ENCODE assay signal across 14 cellular contexts in the genomic region with DNA sequence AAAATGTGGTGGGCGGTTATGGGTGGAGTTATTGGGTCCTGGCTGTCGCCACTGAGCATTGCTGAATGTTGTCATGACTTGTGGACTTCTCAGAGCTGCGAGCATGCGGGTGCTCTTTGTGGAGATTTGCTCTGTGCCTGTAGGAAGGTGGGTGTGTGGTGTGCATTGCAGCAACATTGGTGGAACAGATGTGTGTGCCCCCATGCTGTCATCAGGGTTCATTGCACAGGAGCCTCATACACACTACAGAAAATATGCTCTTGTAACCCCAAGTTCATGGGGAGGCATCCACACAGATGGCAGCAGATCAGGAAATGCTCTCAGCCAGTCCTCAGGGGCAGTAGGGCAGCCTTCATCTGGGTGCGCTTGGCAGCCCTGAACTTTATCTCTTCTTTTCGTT. TPM values are rescaled to one million over a fixed set of nuclear protein-coding genes. Genes with fewer than 3 reads are reported as not detected.
DNase-seq lines count a peak whose midpoint lies in the region; ATAC-seq and TF ChIP-seq lines count a peak whose summit lies in the region.
"Had no signal": no experiment of that assay in that cellular context is flagged by ENCODE, and none has a peak within 500 bp of the region (broad histone marks: within the 10 kb centered on the region; RNA-seq: fewer than 3 reads in every experiment).

No MANE protein-coding gene starts in this region.

- H3K9me3 ChIP-seq in SK-N-SH, result no peaks in the 10 kb centered on the region
- H3K9me3 ChIP-seq: HAP-1 had no signal

- TF ChIP-seq EP300 in SK-N-SH (IDR thresholded peaks at IDR 0.05; ENCODE audit: borderline replicate concordance in 1 of 2, low read depth in 1 of 2, low read length in 1 of 2), result no peak

- H3K4me1 ChIP-seq in SK-N-SH (ENCODE audit: control insufficient read depth in 1 of 2, insufficient read depth in 2 of 2, low read depth in 1 of 2, low read length in 1 of 2), result no peaks in the 10 kb centered on the region; a peak in 1 of 4 replicates
- H3K4me1 ChIP-seq: HAP-1 had no signal

- CTCF ChIA-PET in BJ (lab: Yijun Ruan, JAX) (no interaction called here), SK-N-SH (lab: Yijun Ruan, JAX) (no interaction called here)

- H3K27me3 ChIP-seq in BJ (ENCODE audit: control insufficient read depth, insufficient read depth, low read length) (no peaks in the 10 kb centered on the region), SK-N-SH (ENCODE audit: insufficient read depth) (no peaks in the 10 kb centered on the region)
- H3K27me3 ChIP-seq: dorsolateral prefrontal cortex had no signal

- no peaks in the 10 kb centered on the region for H3K9me2 ChIP-seq in SK-N-SH

- no peak overlapping the region for H3K27ac ChIP-seq in SK-N-SH (ENCODE audit: low read depth in 2 of 2, low read length in 1 of 2)
- H3K27ac ChIP-seq: dorsolateral prefrontal cortex, HL-60 had no signal

- H3K4me3 ChIP-seq in BJ (ENCODE audit: low read depth, low read length) (no peak overlapping the region), GM12865 (ENCODE audit: low read depth, low read length) (no peak overlapping the region), SK-N-SH (ENCODE audit: low read depth in 2 of 2, low read length in 1 of 2) (no peak overlapping the region), foreskin fibroblast (ENCODE audit: low read depth in 1 of 2, low read length in 2 of 2) (no peak overlapping the region)
- H3K4me3 ChIP-seq: dorsolateral prefrontal cortex, HAP-1 had no signal

- no peak for ATAC-seq in GM19328 (IDR thresholded peaks at IDR 0.05; ENCODE audit: unreplicated experiment)
- ATAC-seq: PC-3 had no signal

- DNase-seq in BJ (ENCODE audit: low read depth) (no peak), GM12865 (ENCODE audit: low read depth) (peak; percentile 11), SK-N-SH (peak; percentile 23), foreskin fibroblast (peak in 1 of 2 donors; percentile 11), NCI-H748 treated with DMSO at 0.1 percent for 48 hours (lab: John Stamatoyannopoulos, UW) (no peak), EL (no peak), SW480 (ENCODE audit: low spot score) (no peak)
- DNase-seq: dorsolateral prefrontal cortex, GDM1, kidney, PC-3 had no signal

- H3K4me2 ChIP-seq in SK-N-SH, result no peak overlapping the region

- H3K9ac ChIP-seq in SK-N-SH, result no peak overlapping the region

- H3K36me3 ChIP-seq in BJ (ENCODE audit: control insufficient read depth, insufficient read depth, low read length), result peaks cover 9% of the 10 kb centered on the region
- peaks cover 11 to 47% of the 10 kb centered on the region in 2 experiments for H3K36me3 ChIP-seq in SK-N-SH (replicated peaks in 1 of 2; ENCODE audit: control insufficient read depth in 1 of 2, insufficient read depth in 2 of 2, low read length in 1 of 2)

- 97% methylated on average over 6 of the region's 6 CpGs for WGBS in SK-N-SH (ENCODE audit: low lambda C conversion rate)

- TF ChIP-seq CTCF in BJ (IDR thresholded peaks at IDR 0.05; ENCODE audit: insufficient read depth, low read depth, low read length) (0 out of 2 replicates have a peak, but pooled peaks have one; percentile 4), GM12865 (IDR thresholded peaks at IDR 0.05; ENCODE audit: insufficient read depth, low read depth, low read length, missing control alignments) (no peak), SK-N-SH (IDR thresholded peaks at IDR 0.05) (no peak), foreskin fibroblast (IDR thresholded peaks at IDR 0.05; ENCODE audit: low read depth, low read length) (peak; percentile 6)

- 0 out of 2 replicates have a peak, but pooled peaks have one; percentile 13 for TF ChIP-seq RAD21 in SK-N-SH (IDR thresholded peaks at IDR 0.05; ENCODE audit: low read length)

- H3F3A ChIP-seq in SK-N-SH (replicated peaks; ENCODE audit: insufficient read depth), result peaks cover 4% of the 10 kb centered on the region

- peaks cover 30% of the 10 kb centered on the region for H4K20me1 ChIP-seq in SK-N-SH (ENCODE audit: insufficient read depth)

- no peak overlapping the region for H2AFZ ChIP-seq in SK-N-SH (ENCODE audit: low read depth)

- peaks cover 65% of the 10 kb centered on the region for H3K79me2 ChIP-seq in SK-N-SH (ENCODE audit: insufficient read depth)

- POLR2A ChIA-PET in BJ (lab: Charles Lee) (no interaction called here), SK-N-SH (lab: Yijun Ruan, JAX) (no interaction called here)

TF ChIP-seq in SK-N-SH, 30 proteins besides CTCF, POLR2A, EP300 and RAD21:
- no peak for TF ChIP-seq MEF2A (IDR thresholded peaks at IDR 0.05; ENCODE audit: borderline replicate concordance, low read depth)
- TF ChIP-seq TAF1 (IDR thresholded peaks at IDR 0.05; ENCODE audit: borderline replicate concordance, low read depth, low read length), result no peak
- TF ChIP-seq, protein P1, sequence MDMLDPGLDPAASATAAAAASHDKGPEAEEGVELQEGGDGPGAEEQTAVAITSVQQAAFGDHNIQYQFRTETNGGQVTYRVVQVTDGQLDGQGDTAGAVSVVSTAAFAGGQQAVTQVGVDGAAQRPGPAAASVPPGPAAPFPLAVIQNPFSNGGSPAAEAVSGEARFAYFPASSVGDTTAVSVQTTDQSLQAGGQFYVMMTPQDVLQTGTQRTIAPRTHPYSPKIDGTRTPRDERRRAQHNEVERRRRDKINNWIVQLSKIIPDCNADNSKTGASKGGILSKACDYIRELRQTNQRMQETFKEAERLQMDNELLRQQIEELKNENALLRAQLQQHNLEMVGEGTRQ (IDR thresholded peaks at IDR 0.05; ENCODE audit: borderline replicate concordance, low read depth, low read length), result no peak
- TF ChIP-seq NRF1 (IDR thresholded peaks at IDR 0.05; ENCODE audit: low read depth, low read length), result no peak
- no peak for TF ChIP-seq RXRA (IDR thresholded peaks at IDR 0.05; ENCODE audit: borderline replicate concordance, low read depth)
- TF ChIP-seq GABPA (IDR thresholded peaks at IDR 0.05; ENCODE audit: low read depth), result no peak
- no peak for TF ChIP-seq TEAD4 (IDR thresholded peaks at IDR 0.05; ENCODE audit: borderline replicate concordance, insufficient read depth)
- no peak for TF ChIP-seq MAX (IDR thresholded peaks at IDR 0.05; ENCODE audit: low read depth)
- no peak for TF ChIP-seq SMC3 (IDR thresholded peaks at IDR 0.05; ENCODE audit: low read depth, low read length)
- TF ChIP-seq REST (IDR thresholded peaks at IDR 0.05; ENCODE audit: low read depth, low read length), result no peak
- no peak for TF ChIP-seq POLR2AphosphoS5 (IDR thresholded peaks at IDR 0.05; ENCODE audit: low read depth, low read length)
- TF ChIP-seq ZBTB33 (IDR thresholded peaks at IDR 0.05; ENCODE audit: borderline replicate concordance, low read depth), result no peak
TF ChIP-seq in SK-N-SH: peak in this region for 0.

RNA-seq across cellular contexts. Expression of gene PHF2, which starts 55.9 kb away (rescaled TPM):
- polyA plus RNA-seq in BJ (2011; rRNA removed) (6.5 and 9.4 TPM in 2 replicates), SK-N-SH (2012; rRNA removed) (7.7 and 11.2 TPM in 2 replicates)
- polyA minus RNA-seq in BJ (2011; rRNA and poly(A)+ RNA removed), result 4.7 and 4.8 TPM in 2 replicates
- 8.1 and 10.4 TPM in 2 replicates for polyA plus RNA-seq in SK-N-SH (2012; cell fraction: cytosol; rRNA removed)
- 12.3 and 15.3 TPM in 2 replicates for polyA plus RNA-seq in SK-N-SH (2012; cell fraction: nucleus; rRNA removed)

Comparison
In these comparisons a context has a peak if more than half of its experiments do, and no peak if none do; other contexts are left out.
1. DNase-seq: peak in GM12865 (single experiment) and SK-N-SH (single experiment); none in BJ (single experiment), NCI-H748 treated with DMSO at 0.1 percent for 48 hours (single experiment), EL (single experiment) and SW480 (single experiment).
2. CTCF ChIP-seq: peak in BJ (single experiment) and foreskin fibroblast (single experiment); none in GM12865 (single experiment) and SK-N-SH (single experiment).